ENCODE assay signal across 8 cellular contexts in the genomic region with DNA sequence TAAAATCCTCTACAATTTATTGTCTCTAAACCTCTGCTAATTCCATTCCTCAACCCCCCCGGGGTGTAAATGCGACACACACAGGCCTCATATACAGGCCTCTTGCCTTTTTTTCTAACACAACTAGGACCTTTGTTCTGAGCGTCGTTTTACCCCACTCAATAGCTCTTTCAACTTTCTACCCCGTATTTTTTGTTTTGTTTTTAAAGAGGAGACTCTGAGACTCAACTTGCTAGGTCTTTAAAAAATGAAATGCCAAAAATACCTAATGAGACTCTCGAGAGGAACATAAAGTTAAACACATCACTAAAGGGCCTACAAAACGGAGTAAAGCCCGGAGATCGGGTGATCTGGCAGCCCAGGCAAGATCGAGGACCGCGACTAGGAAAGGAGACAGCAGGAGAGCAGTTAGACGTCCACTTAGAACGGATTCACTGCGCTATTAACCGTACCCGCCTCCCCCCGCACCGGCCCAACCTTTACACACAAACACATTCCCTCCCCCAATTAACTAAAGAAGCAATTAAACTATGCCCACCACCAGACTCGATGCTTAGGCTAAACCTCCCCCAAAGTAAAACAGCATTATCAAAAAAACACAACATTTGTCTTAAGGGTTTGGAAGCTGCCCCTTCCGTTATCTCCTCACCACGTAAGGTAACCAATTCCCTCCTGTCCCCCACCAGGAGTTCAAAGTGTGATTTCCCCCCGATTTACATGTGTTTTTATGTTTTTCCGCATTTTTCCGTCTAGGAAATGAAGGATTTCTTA. TPM values are rescaled to one million over a fixed set of nuclear protein-coding genes. Genes with fewer than 3 reads are reported as not detected.
A peak's percentile ranks its signal among the peaks of the same experiment; 100 is the strongest.
DNase-seq lines count a peak whose midpoint lies in the region; ATAC-seq and TF ChIP-seq lines count a peak whose summit lies in the region.

No MANE protein-coding gene starts in this region.

- H3K27ac ChIP-seq in Panc1 (ENCODE audit: low read length), result peak overlapping the region; percentile 90

- DNase-seq in GM12864 (ENCODE audit: low read depth), result no peak
- no peak for DNase-seq in Panc1 (ENCODE audit: low read depth, low spot score)
- DNase-seq in astrocyte of the spinal cord (ENCODE audit: low read depth, low spot score), result peak; percentile 37
- DNase-seq in kidney epithelial cell (ENCODE audit: low read depth), result no peak
- peak in 1 of 2 donors; percentile 64 for DNase-seq in stimulated activated effector memory CD8-positive, alpha-beta T cell treated with anti-CD3 and anti-CD28 coated beads, Interleukin-12 subunit alpha, Interleukin-12 subunit beta, amount 100 ng/mL, for 72 hours (ENCODE audit: low spot score in 2 of 2)
- no peak for DNase-seq in SHP77 treated with DMSO at 0.1 percent for 48 hours (lab: John Stamatoyannopoulos, UW)
- no peak for DNase-seq in NK-92 (lab: John Stamatoyannopoulos, UW; ENCODE audit: unreplicated experiment)

- TSS peak; percentile 72 for BruUV-seq in Panc1 (replicated peaks; lab: Mats Ljungman, UMichigan)

- H3K4me1 Mint-ChIP-seq in stimulated activated effector memory CD8-positive, alpha-beta T cell treated with anti-CD3 and anti-CD28 coated beads, Interleukin-12 subunit alpha, Interleukin-12 subunit beta, amount 100 ng/mL, for 72 hours, result peaks cover 28% of the 10 kb centered on the region

- POLR2A ChIA-PET in Panc1 (lab: Charles Lee), result no interaction called here

- H3K4me3 ChIP-seq in GM12864 (ENCODE audit: low read depth, low read length) (peak overlapping the region; percentile 92), Panc1 (ENCODE audit: low read depth in 2 of 2, low read length in 2 of 2) (peak overlapping the region; percentile 91), astrocyte of the spinal cord (ENCODE audit: low read depth, low read length) (peak overlapping the region; percentile 92), kidney epithelial cell (ENCODE audit: low read depth, low read length) (peak overlapping the region; percentile 98)

- H3K36me3 Mint-ChIP-seq in stimulated activated effector memory CD8-positive, alpha-beta T cell treated with anti-CD3 and anti-CD28 coated beads, Interleukin-12 subunit alpha, Interleukin-12 subunit beta, amount 100 ng/mL, for 72 hours, result peaks cover 59% of the 10 kb centered on the region

- no peak for ATAC-seq in Panc1
- no peak for ATAC-seq in stimulated activated effector memory CD8-positive, alpha-beta T cell treated with anti-CD3 and anti-CD28 coated beads, Interleukin-12 subunit alpha, Interleukin-12 subunit beta, amount 100 ng/mL, for 72 hours
- ATAC-seq in GM21447 (IDR thresholded peaks at IDR 0.05; ENCODE audit: unreplicated experiment), result no peak

- H3K9me3 Mint-ChIP-seq in stimulated activated effector memory CD8-positive, alpha-beta T cell treated with anti-CD3 and anti-CD28 coated beads, Interleukin-12 subunit alpha, Interleukin-12 subunit beta, amount 100 ng/mL, for 72 hours, result no peaks in the 10 kb centered on the region

- H3K9me3 ChIP-seq in Panc1 (ENCODE audit: control insufficient read depth, insufficient read depth, low read depth, low read length), result no peaks in the 10 kb centered on the region

- TF ChIP-seq CTCF in GM12864 (IDR thresholded peaks at IDR 0.05; ENCODE audit: low read depth, low read length, missing control alignments), result no peak
- no peak for TF ChIP-seq CTCF in Panc1 (IDR thresholded peaks at IDR 0.05)
- no peak for TF ChIP-seq CTCF in astrocyte of the spinal cord (IDR thresholded peaks at IDR 0.05; ENCODE audit: low read depth, low read length)
- no peak for TF ChIP-seq CTCF in kidney epithelial cell (IDR thresholded peaks at IDR 0.05; ENCODE audit: insufficient read depth, low read length, poor library complexity, severe bottlenecking)

- peaks cover 15% of the 10 kb centered on the region for H3K36me3 ChIP-seq in Panc1 (ENCODE audit: control insufficient read depth, insufficient read depth, low read length)
- no peaks in the 10 kb centered on the region for H3K36me3 ChIP-seq in kidney epithelial cell (ENCODE audit: control insufficient read depth, insufficient read depth, low read length)

- CTCF ChIA-PET in Panc1 (lab: Charles Lee), result no interaction called here

- H3K4me1 ChIP-seq in Panc1 (ENCODE audit: control insufficient read depth, insufficient read depth, low read length), result peaks cover 4% of the 10 kb centered on the region; the same call in 1 of the 2 replicates

- peak overlapping the region; percentile 99 for H3K27ac Mint-ChIP-seq in stimulated activated effector memory CD8-positive, alpha-beta T cell treated with anti-CD3 and anti-CD28 coated beads, Interleukin-12 subunit alpha, Interleukin-12 subunit beta, amount 100 ng/mL, for 72 hours

- intact Hi-C loops in Panc1 (cut with micrococcal nuclease; ENCODE audit: unreplicated experiment), result no loop called here

- H3K27me3 ChIP-seq in Panc1 (ENCODE audit: control insufficient read depth, insufficient read depth, low read length) (no peaks in the 10 kb centered on the region), kidney epithelial cell (ENCODE audit: control insufficient read depth, insufficient read depth, low read length) (no peaks in the 10 kb centered on the region)

- in situ Hi-C loops in Panc1 (cut with HindIII; ENCODE audit: low pct_unique_long_range_greater_than_20kb, low sequenced_read_pairs), result no loop called here
- in situ Hi-C loops in astrocyte of the spinal cord (cut with HindIII; ENCODE audit: low sequenced_read_pairs), result no loop called here

- peak overlapping the region; percentile 98 for H3K4me3 Mint-ChIP-seq in stimulated activated effector memory CD8-positive, alpha-beta T cell treated with anti-CD3 and anti-CD28 coated beads, Interleukin-12 subunit alpha, Interleukin-12 subunit beta, amount 100 ng/mL, for 72 hours

RNA-seq across cellular contexts. Expression of gene TRIP12, which starts 1.6 kb away (rescaled TPM):
- total RNA-seq in Panc1 (2021; ENCODE audit: unreplicated experiment), result 368 TPM
- polyA plus RNA-seq in Panc1 (2012; ENCODE audit: insufficient read length), result 119 TPM
- 109 and 119 TPM in 2 replicates for total RNA-seq in kidney epithelial cell

RNA-seq across cellular contexts. Expression of gene FBXO36, which starts 2.1 kb away (rescaled TPM):
- total RNA-seq in Panc1 (2021; ENCODE audit: unreplicated experiment) (3.9 TPM), kidney epithelial cell (3.5 and 4.2 TPM in 2 replicates)
- polyA plus RNA-seq in Panc1 (2012; ENCODE audit: insufficient read length), result 3.7 TPM
